Comparison of ENCODE assay signal across 2 cellular contexts in the genomic region with DNA sequence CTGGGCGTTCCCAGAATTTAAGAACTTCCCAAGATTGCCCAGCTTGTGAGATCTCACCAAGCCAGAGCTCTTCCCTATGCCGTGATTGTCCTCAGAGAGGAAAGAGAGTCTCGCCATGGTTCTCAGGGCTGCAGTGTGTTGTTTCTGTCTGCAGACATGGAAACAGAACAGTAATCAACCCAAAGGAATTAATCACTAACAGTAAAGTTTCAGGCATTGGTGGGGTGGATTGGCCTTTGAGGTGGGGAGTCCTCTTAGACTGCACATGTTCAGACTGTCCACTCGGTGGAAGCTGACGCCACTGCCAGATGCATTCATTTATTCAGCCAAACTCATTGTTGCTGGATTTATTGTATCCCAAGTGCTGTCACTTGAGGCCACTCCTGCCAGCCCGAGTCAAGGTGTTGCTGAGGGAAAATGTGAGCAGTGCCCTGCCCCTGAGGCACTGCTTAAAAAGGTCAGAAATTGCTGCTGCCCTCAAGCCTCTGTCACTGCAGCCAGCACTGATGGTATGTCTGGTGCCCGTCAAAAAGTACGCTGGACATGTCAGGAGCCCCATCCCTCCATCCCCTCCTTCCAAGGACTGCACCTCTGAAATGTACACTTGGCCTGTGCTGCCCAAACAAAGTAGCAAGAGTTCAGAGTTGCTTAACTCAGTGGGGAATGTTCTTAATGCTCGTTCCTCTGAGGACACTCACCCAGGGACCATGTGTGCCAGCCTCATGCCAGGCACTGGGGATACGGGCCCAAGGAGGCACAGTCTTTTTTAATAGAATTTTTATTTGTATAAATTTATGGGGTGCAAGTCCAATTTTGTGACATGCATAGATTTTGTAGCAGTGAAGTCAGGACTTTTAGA.
TF ChIP-seq lines count a peak whose summit lies in the region.

No MANE protein-coding gene starts in this region.

TF ChIP-seq in A549, 52 proteins besides CTCF, POLR2A, EP300 and RAD21:
- TF ChIP-seq, protein P1, sequence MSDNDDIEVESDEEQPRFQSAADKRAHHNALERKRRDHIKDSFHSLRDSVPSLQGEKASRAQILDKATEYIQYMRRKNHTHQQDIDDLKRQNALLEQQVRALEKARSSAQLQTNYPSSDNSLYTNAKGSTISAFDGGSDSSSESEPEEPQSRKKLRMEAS (IDR thresholded peaks at IDR 0.05), result peak; percentile 53
- TF ChIP-seq RARB (CRISPR knock-in tag; IDR thresholded peaks at IDR 0.05), result 0 out of 2 replicates have a peak, but pooled peaks have one; percentile 68
- peak; percentile 44; the same call in 1 of the 2 replicates for TF ChIP-seq MYC (IDR thresholded peaks at IDR 0.05; ENCODE audit: borderline replicate concordance, low read length)
- no peak for TF ChIP-seq HEYL (CRISPR knock-in tag; IDR thresholded peaks at IDR 0.05)
- TF ChIP-seq RNF2 (IDR thresholded peaks at IDR 0.05; ENCODE audit: borderline replicate concordance, low read depth), result no peak
- no peak for TF ChIP-seq MAZ (IDR thresholded peaks at IDR 0.05; ENCODE audit: borderline replicate concordance, low read depth, low read length)
- no peak for TF ChIP-seq CHD4 (IDR thresholded peaks at IDR 0.05; ENCODE audit: borderline replicate concordance)
- TF ChIP-seq CEBPB (IDR thresholded peaks at IDR 0.05), result peak in 1 of 2 experiments; percentile 65; a peak in 2 of 4 replicates
- TF ChIP-seq EHF (CRISPR knock-in tag; IDR thresholded peaks at IDR 0.05), result peak; percentile 49
- no peak for TF ChIP-seq KDM5A (IDR thresholded peaks at IDR 0.05)
- TF ChIP-seq HOXB13 (CRISPR knock-in tag; IDR thresholded peaks at IDR 0.05; ENCODE audit: low read depth), result no peak
- TF ChIP-seq NFE2L2 (conservative IDR thresholded peaks at IDR 0.05; ENCODE audit: low read length), result no peak

TF ChIP-seq in H1, 55 proteins besides CTCF, POLR2A, EP300 and RAD21:
- TF ChIP-seq SP2 (IDR thresholded peaks at IDR 0.05; ENCODE audit: low read length) (no peak), BRCA1 (IDR thresholded peaks at IDR 0.05; ENCODE audit: low read depth, low read length) (no peak), CHD2 (IDR thresholded peaks at IDR 0.05; ENCODE audit: low read length) (no peak), TEAD4 (IDR thresholded peaks at IDR 0.05; ENCODE audit: low read depth, low read length) (no peak), SUZ12 (IDR thresholded peaks at IDR 0.05; ENCODE audit: low read length) (no peak), KDM5A (IDR thresholded peaks at IDR 0.05; ENCODE audit: low read length) (no peak), TCF12 (IDR thresholded peaks at IDR 0.05; ENCODE audit: low read depth, low read length) (no peak)
- TF ChIP-seq, protein P2, sequence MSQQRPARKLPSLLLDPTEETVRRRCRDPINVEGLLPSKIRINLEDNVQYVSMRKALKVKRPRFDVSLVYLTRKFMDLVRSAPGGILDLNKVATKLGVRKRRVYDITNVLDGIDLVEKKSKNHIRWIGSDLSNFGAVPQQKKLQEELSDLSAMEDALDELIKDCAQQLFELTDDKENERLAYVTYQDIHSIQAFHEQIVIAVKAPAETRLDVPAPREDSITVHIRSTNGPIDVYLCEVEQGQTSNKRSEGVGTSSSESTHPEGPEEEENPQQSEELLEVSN (IDR thresholded peaks at IDR 0.05), result no peak
- TF ChIP-seq, protein P3, sequence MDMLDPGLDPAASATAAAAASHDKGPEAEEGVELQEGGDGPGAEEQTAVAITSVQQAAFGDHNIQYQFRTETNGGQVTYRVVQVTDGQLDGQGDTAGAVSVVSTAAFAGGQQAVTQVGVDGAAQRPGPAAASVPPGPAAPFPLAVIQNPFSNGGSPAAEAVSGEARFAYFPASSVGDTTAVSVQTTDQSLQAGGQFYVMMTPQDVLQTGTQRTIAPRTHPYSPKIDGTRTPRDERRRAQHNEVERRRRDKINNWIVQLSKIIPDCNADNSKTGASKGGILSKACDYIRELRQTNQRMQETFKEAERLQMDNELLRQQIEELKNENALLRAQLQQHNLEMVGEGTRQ (IDR thresholded peaks at IDR 0.05; ENCODE audit: low read length), result no peak
